19 cellular contexts compared by ENCODE assay signal in the genomic region with DNA sequence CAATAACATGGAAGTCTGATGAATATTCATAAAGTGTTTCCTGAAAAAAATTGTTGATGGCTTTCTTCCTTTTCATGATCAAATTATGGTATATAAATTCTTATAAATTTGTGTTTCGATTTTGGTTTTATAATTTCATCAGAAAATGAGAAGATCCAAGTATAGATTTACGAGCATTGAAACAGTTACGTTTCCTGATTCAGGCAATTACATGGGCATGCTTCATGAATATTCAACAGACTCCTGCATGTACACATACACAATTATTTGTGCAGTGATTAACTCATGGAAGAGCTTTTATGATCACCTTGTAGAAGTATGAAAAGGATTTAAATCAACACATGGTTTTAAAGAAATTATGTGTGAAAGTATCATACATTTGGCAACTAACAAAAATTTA.
"Had no signal": no experiment of that assay in that cellular context is flagged by ENCODE, and none has a peak within 500 bp of the region (broad histone marks: within the 10 kb centered on the region; RNA-seq: fewer than 3 reads in every experiment).

No MANE protein-coding gene starts in this region.

- H3K36me3 ChIP-seq: pancreas, thoracic aorta had no signal

- H3K27ac ChIP-seq: epithelial cell of prostate, heart left ventricle, pancreas, right atrium auricular region, skin epidermis, thoracic aorta, upper lobe of right lung had no signal

- ATAC-seq: activated naive CD8-positive, alpha-beta T cell treated with anti-CD3 and anti-CD28 coated beads, Interleukin-2, amount 50 U/mL, for 24 hours; effector memory CD8-positive, alpha-beta T cell; heart left ventricle; left colon; pancreas; stimulated activated naive CD8-positive, alpha-beta T cell treated with anti-CD3 and anti-CD28 coated beads, Interleukin-15, Interleukin-2, amounts not matched to agents 100 U/mL and 50 U/mL, for 24 hours; upper lobe of right lung had no signal

- H3K4me1 Mint-ChIP-seq: activated CD4-positive, alpha-beta T cell treated with anti-CD3 and anti-CD28 coated beads, Interleukin-2, amount 10 ng/mL, durations not matched to agents 7 days and 5 days; activated naive CD8-positive, alpha-beta T cell treated with anti-CD3 and anti-CD28 coated beads, Interleukin-2, amount 50 U/mL, for 24 hours; immature natural killer cell; naive B cell had no signal

- H3K27me3 ChIP-seq: cardiac muscle cell, heart left ventricle, pancreas, right atrium auricular region, upper lobe of right lung had no signal

- H3K4me3 ChIP-seq: cardiac muscle cell, heart left ventricle, lung, pancreas, right atrium auricular region, skin epidermis, thoracic aorta, upper lobe of right lung had no signal

- H3K36me3 Mint-ChIP-seq: immature natural killer cell, naive B cell had no signal

- H3K4me1 ChIP-seq: pancreas, upper lobe of right lung had no signal

- H3K27me3 Mint-ChIP-seq: activated CD4-positive, alpha-beta T cell treated with anti-CD3 and anti-CD28 coated beads, Interleukin-2, amount 10 ng/mL, durations not matched to agents 7 days and 5 days; activated naive CD8-positive, alpha-beta T cell treated with anti-CD3 and anti-CD28 coated beads, Interleukin-2, amount 50 U/mL, for 24 hours; effector memory CD8-positive, alpha-beta T cell; naive B cell had no signal

- H3K27ac Mint-ChIP-seq: activated CD4-positive, alpha-beta T cell treated with anti-CD3 and anti-CD28 coated beads, Interleukin-2, amount 10 ng/mL, durations not matched to agents 7 days and 5 days; activated naive CD4-positive, alpha-beta T cell treated with anti-CD3 and anti-CD28 coated beads for 36 hours; activated naive CD8-positive, alpha-beta T cell treated with anti-CD3 and anti-CD28 coated beads, Interleukin-2, amount 50 U/mL, for 24 hours; effector memory CD8-positive, alpha-beta T cell; immature natural killer cell; naive B cell had no signal

- H3K4me3 Mint-ChIP-seq: activated CD4-positive, alpha-beta T cell treated with anti-CD3 and anti-CD28 coated beads, Interleukin-2, amount 10 ng/mL, durations not matched to agents 7 days and 5 days; activated naive CD4-positive, alpha-beta T cell treated with anti-CD3 and anti-CD28 coated beads for 36 hours; activated naive CD8-positive, alpha-beta T cell treated with anti-CD3 and anti-CD28 coated beads, Interleukin-2, amount 50 U/mL, for 24 hours; effector memory CD8-positive, alpha-beta T cell; immature natural killer cell; naive B cell had no signal

- H3K9me3 Mint-ChIP-seq: activated naive CD4-positive, alpha-beta T cell treated with anti-CD3 and anti-CD28 coated beads for 36 hours; activated naive CD8-positive, alpha-beta T cell treated with anti-CD3 and anti-CD28 coated beads, Interleukin-2, amount 50 U/mL, for 24 hours had no signal

- FAIRE-seq: pancreas had no signal

- DNase-seq: activated CD4-positive, alpha-beta T cell treated with anti-CD3 and anti-CD28 coated beads, Interleukin-2, amount 10 ng/mL, durations not matched to agents 7 days and 5 days; activated CD8-positive, alpha-beta memory T cell treated with anti-CD3 and anti-CD28 coated beads for 24 hours; activated naive CD4-positive, alpha-beta T cell treated with anti-CD3 and anti-CD28 coated beads for 36 hours; activated naive CD8-positive, alpha-beta T cell treated with anti-CD3 and anti-CD28 coated beads, Interleukin-2, amount 50 U/mL, for 24 hours; effector memory CD8-positive, alpha-beta T cell; foreskin melanocyte; heart left ventricle; immature natural killer cell; left colon; naive B cell; pancreas; stimulated activated naive CD8-positive, alpha-beta T cell treated with anti-CD3 and anti-CD28 coated beads, Interleukin-15, Interleukin-2, amounts not matched to agents 100 U/mL and 50 U/mL, for 24 hours; upper lobe of right lung had no signal

- H3K9me3 ChIP-seq: heart left ventricle, pancreas, right atrium auricular region, thoracic aorta, upper lobe of right lung had no signal
